In genomic region chr1:211493133-211493864, GRCh38 we compare ENCODE assay signal across 24 cellular contexts. TPM values are rescaled to one million over a fixed set of nuclear protein-coding genes. Genes with fewer than 3 reads are reported as not detected.
"Had no signal": no experiment of that assay in that cellular context is flagged by ENCODE, and none has a peak within 500 bp of the region (broad histone marks: within the 10 kb centered on the region; RNA-seq: fewer than 3 reads in every experiment).

No MANE protein-coding gene starts in this region.

- H3K27ac Mint-ChIP-seq: activated CD4-positive, alpha-beta T cell treated with anti-CD3 and anti-CD28 coated beads, Interleukin-2, amount 10 ng/mL, durations not matched to agents 7 days and 5 days; activated CD8-positive, alpha-beta memory T cell treated with anti-CD3 and anti-CD28 coated beads, Interleukin-2, amount 10 ng/mL, durations not matched to agents 7 days and 5 days; activated CD8-positive, alpha-beta T cell treated with anti-CD3 and anti-CD28 coated beads for 36 hours; activated naive CD4-positive, alpha-beta T cell treated with anti-CD3 and anti-CD28 coated beads, Interleukin-2, amount 50 U/mL, for 72 hours; type B pancreatic cell had no signal

- H3K4me3 Mint-ChIP-seq: activated CD4-positive, alpha-beta T cell treated with anti-CD3 and anti-CD28 coated beads, Interleukin-2, amount 10 ng/mL, durations not matched to agents 7 days and 5 days; activated CD8-positive, alpha-beta memory T cell treated with anti-CD3 and anti-CD28 coated beads, Interleukin-2, amount 10 ng/mL, durations not matched to agents 7 days and 5 days; activated CD8-positive, alpha-beta T cell treated with anti-CD3 and anti-CD28 coated beads for 36 hours; type B pancreatic cell had no signal

- H3K9me3 ChIP-seq: thoracic aorta had no signal

- H3K36me3 Mint-ChIP-seq: activated CD8-positive, alpha-beta memory T cell treated with anti-CD3 and anti-CD28 coated beads, Interleukin-2, amount 10 ng/mL, durations not matched to agents 7 days and 5 days; activated naive CD4-positive, alpha-beta T cell treated with anti-CD3 and anti-CD28 coated beads, Interleukin-2, amount 50 U/mL, for 72 hours; type B pancreatic cell had no signal

- DNase-seq: activated CD4-positive, alpha-beta T cell treated with anti-CD3 and anti-CD28 coated beads, Interleukin-2, amount 10 ng/mL, durations not matched to agents 7 days and 5 days; activated CD4-positive, CD25-positive, alpha-beta regulatory T cell treated with anti-CD3 and anti-CD28 coated beads, Interleukin-2, amount 50 U/mL, for 72 hours; activated CD8-positive, alpha-beta memory T cell treated with anti-CD3 and anti-CD28 coated beads, Interleukin-2, amount 10 ng/mL, durations not matched to agents 7 days and 5 days; activated CD8-positive, alpha-beta T cell treated with anti-CD3 and anti-CD28 coated beads for 36 hours; activated T-cell treated with anti-CD3 and anti-CD28 coated beads for 4 hours; aorta; brain microvascular endothelial cell; central memory CD4-positive, alpha-beta T cell; dermis blood vessel endothelial cell; effector memory CD4-positive, alpha-beta T cell; foreskin melanocyte; glutamatergic neuron; left ventricle myocardium superior; midbrain; stimulated activated CD4-positive, alpha-beta T cell treated with anti-CD3 and anti-CD28 coated beads, Interleukin-4, amount 100 ng/mL, for 24 hours; stimulated activated naive CD4-positive, alpha-beta T cell treated with Interleukin-2 at 50 U/mL for 16 hours had no signal

- H3K27ac ChIP-seq: brain microvascular endothelial cell, thoracic aorta, VCaP had no signal

- H3K9me3 Mint-ChIP-seq: activated CD4-positive, alpha-beta T cell treated with anti-CD3 and anti-CD28 coated beads, Interleukin-2, amount 10 ng/mL, durations not matched to agents 7 days and 5 days; activated CD8-positive, alpha-beta T cell treated with anti-CD3 and anti-CD28 coated beads for 36 hours; activated naive CD4-positive, alpha-beta T cell treated with anti-CD3 and anti-CD28 coated beads, Interleukin-2, amount 50 U/mL, for 72 hours; type B pancreatic cell had no signal

- H3K4me3 ChIP-seq: thoracic aorta had no signal

- H3K36me3 ChIP-seq: brain microvascular endothelial cell, thoracic aorta had no signal

- ATAC-seq: activated naive CD4-positive, alpha-beta T cell treated with anti-CD3 and anti-CD28 coated beads, Interleukin-2, amount 50 U/mL, for 72 hours; left ventricle myocardium superior; sciatic nerve had no signal

- FAIRE-seq: islet of Langerhans had no signal

- H3K27me3 Mint-ChIP-seq: activated CD4-positive, alpha-beta T cell treated with anti-CD3 and anti-CD28 coated beads, Interleukin-2, amount 10 ng/mL, durations not matched to agents 7 days and 5 days; activated CD8-positive, alpha-beta memory T cell treated with anti-CD3 and anti-CD28 coated beads, Interleukin-2, amount 10 ng/mL, durations not matched to agents 7 days and 5 days had no signal

RNA-seq across cellular contexts. Expression of gene RD3, which starts 1.3 kb away (rescaled TPM):
- total RNA-seq: activated CD4-positive, alpha-beta T cell treated with anti-CD3 and anti-CD28 coated beads, Interleukin-2, amount 10 ng/mL, durations not matched to agents 7 days and 5 days; activated CD8-positive, alpha-beta memory T cell treated with anti-CD3 and anti-CD28 coated beads, Interleukin-2, amount 10 ng/mL, durations not matched to agents 7 days and 5 days; activated CD8-positive, alpha-beta T cell treated with anti-CD3 and anti-CD28 coated beads for 36 hours; activated naive CD4-positive, alpha-beta T cell treated with anti-CD3 and anti-CD28 coated beads, Interleukin-2, amount 50 U/mL, for 72 hours; aorta; dermis blood vessel endothelial cell; left ventricle myocardium superior; renal cortical epithelial cell; sciatic nerve; T-helper 2 cell treated with Interferon-gamma antibody and Interleukin-4, amounts not matched to agents 100 ng/mL and 5 ng/mL, for 36 hours had no signal
- polyA plus RNA-seq: aorta had no signal
